ENCODE assay signal across 1 cellular context in genomic region chr10:71971769-71972555, GRCh38.
TF ChIP-seq lines count a peak whose summit lies in the region.

No MANE protein-coding gene starts in this region.

TF ChIP-seq in GM12878, 131 proteins besides CTCF, POLR2A, EP300 and RAD21:
- TF ChIP-seq NR2F1 (conservative IDR thresholded peaks at IDR 0.05) (peak; percentile 81), EGR1 (IDR thresholded peaks at IDR 0.05; ENCODE audit: borderline replicate concordance in 1 of 2, low read depth in 2 of 2, low read length in 2 of 2) (no peak), RCOR1 (conservative IDR thresholded peaks at IDR 0.05; ENCODE audit: low read depth, low read length) (no peak), HCFC1 (IDR thresholded peaks at IDR 0.05; ENCODE audit: low read length) (no peak), ZNF24 (IDR thresholded peaks at IDR 0.05) (0 out of 2 replicates have a peak, but pooled peaks have one; percentile 34), HDAC6 (IDR thresholded peaks at IDR 0.05; ENCODE audit: unreplicated experiment) (no peak), IKZF1 (conservative IDR thresholded peaks at IDR 0.05) (no peak), ATF3 (IDR thresholded peaks at IDR 0.05; ENCODE audit: borderline replicate concordance, extremely low read depth, low read depth, low read length) (no peak), KDM1A (IDR thresholded peaks at IDR 0.05; ENCODE audit: borderline replicate concordance) (no peak), EED (IDR thresholded peaks at IDR 0.05; ENCODE audit: low read depth) (no peak), BHLHE40 (IDR thresholded peaks at IDR 0.05; ENCODE audit: borderline replicate concordance in 1 of 2, low read depth in 2 of 2, low read length in 1 of 2) (peak in 1 of 2 experiments; percentile 6; a peak in 1 of 4 replicates), NR2C2 (IDR thresholded peaks at IDR 0.05; ENCODE audit: borderline replicate concordance, control insufficient read depth, insufficient read length, low read depth) (no peak), FOS (IDR thresholded peaks at IDR 0.05; ENCODE audit: borderline replicate concordance, extremely low read depth, insufficient read length) (no peak), NFYA (IDR thresholded peaks at IDR 0.05; ENCODE audit: borderline replicate concordance, low read depth, low read length) (no peak)
- TF ChIP-seq, protein P1, sequence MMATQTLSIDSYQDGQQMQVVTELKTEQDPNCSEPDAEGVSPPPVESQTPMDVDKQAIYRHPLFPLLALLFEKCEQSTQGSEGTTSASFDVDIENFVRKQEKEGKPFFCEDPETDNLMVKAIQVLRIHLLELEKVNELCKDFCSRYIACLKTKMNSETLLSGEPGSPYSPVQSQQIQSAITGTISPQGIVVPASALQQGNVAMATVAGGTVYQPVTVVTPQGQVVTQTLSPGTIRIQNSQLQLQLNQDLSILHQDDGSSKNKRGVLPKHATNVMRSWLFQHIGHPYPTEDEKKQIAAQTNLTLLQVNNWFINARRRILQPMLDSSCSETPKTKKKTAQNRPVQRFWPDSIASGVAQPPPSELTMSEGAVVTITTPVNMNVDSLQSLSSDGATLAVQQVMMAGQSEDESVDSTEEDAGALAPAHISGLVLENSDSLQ (IDR thresholded peaks at IDR 0.05): peak; percentile 72; the same call in 1 of the 2 replicates
